11 cellular contexts compared by ENCODE assay signal in the genomic region with DNA sequence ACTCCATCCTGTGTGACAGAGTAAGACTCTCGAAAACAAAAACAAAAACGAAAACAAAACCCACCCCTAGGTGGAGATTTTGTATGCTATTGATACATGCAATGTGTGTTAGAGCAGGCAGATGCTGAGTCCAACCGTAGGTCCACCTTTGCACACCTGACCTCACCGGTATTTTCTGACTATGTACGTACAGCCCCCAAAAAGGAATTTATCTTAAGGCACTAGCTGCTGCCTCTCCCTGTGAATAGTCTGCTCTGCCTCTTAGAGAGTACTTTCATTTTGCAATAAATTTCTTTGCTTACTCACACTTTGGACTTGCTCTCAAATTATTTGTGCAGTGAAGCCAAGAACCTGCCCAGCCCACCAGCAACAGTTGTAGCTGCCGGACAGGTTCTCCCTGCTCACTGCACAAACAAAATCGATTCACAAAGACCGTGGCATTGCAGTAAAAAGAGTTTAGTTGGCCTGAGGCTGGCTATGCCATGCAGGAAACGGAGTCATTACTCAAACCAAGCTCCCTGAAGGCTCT. TPM values are rescaled to one million over a fixed set of nuclear protein-coding genes. Genes with fewer than 3 reads are reported as not detected.
DNase-seq lines count a peak whose midpoint lies in the region; ATAC-seq, FAIRE-seq and TF ChIP-seq lines count a peak whose summit lies in the region.
"Had no signal": no experiment of that assay in that cellular context is flagged by ENCODE, and none has a peak within 500 bp of the region (broad histone marks: within the 10 kb centered on the region; RNA-seq: fewer than 3 reads in every experiment).

No MANE protein-coding gene starts in this region.

- WGBS in pancreas, 2 donors, result 8 to 9% methylated on average over 9 of the region's 9 CpGs

- TF ChIP-seq CTCF in pancreas (IDR thresholded peaks at IDR 0.05), result no peak
- no peak for TF ChIP-seq CTCF in gastrocnemius medialis (IDR thresholded peaks at IDR 0.05 in 4 of 5, conservative IDR thresholded peaks at IDR 0.05 in 1 of 5)

- in situ Hi-C loops in gastrocnemius medialis (cut with MboI; ENCODE audit: low sequenced_read_pairs in 4 of 4), result loop anchor here (10.0 to 25.0 kb wide), 5 partner anchors 109 to 212 kb away; partner anchors contain the start of genes GNA11 (in 1 of the 4) and TLE5 (in 1 of the 4)

- peak; percentile 23 for FAIRE-seq in pancreas (lab: Jason Lieb, UNC)

- intact Hi-C loops in pancreas (cut with DNase I), result loop anchor here in 1 of 3 donors (10.0 kb wide), 1 partner anchor 212 kb away; no protein-coding TSS in a partner anchor
- intact Hi-C loops in gastrocnemius medialis (cut with DNase I; ENCODE audit: low total_unique reads), result loop anchor here (10.0 kb wide), 1 partner anchor 552 kb away; the partner anchor contains the start of genes DOHH and FZR1
- intact Hi-C loops in left ventricle myocardium superior (cut with micrococcal nuclease), result loop anchor here (10.0 kb wide), 1 partner anchor 202 kb away; no protein-coding TSS in a partner anchor

- H3K4me3 ChIP-seq in pancreas (peak overlapping the region in 2 of 4 donors; percentile 13 to 35), gastrocnemius medialis (no peak overlapping the region)

- no peaks in the 10 kb centered on the region for H3K9me3 ChIP-seq in pancreas
- no peaks in the 10 kb centered on the region for H3K9me3 ChIP-seq in gastrocnemius medialis

- H3K4me1 ChIP-seq in pancreas, result peaks cover 7 to 19% (median 16%) of the 10 kb centered on the region in 3 donors
- H3K4me1 ChIP-seq in gastrocnemius medialis, result peaks cover 11 to 15% of the 10 kb centered on the region in 2 donors

- TF ChIP-seq POLR2A in gastrocnemius medialis (IDR thresholded peaks at IDR 0.05), result no peak

- H3K27ac ChIP-seq in pancreas (peak overlapping the region; percentile 77 to 90 (median 87)), gastrocnemius medialis (no peak overlapping the region)

- H3K27me3 ChIP-seq in pancreas, result no peaks in the 10 kb centered on the region
- no peaks in the 10 kb centered on the region for H3K27me3 ChIP-seq in gastrocnemius medialis

- no peaks in the 10 kb centered on the region for H3K36me3 ChIP-seq in pancreas
- H3K36me3 ChIP-seq in gastrocnemius medialis, result no peaks in the 10 kb centered on the region

- DNase-seq in DMS79 (lab: John Stamatoyannopoulos, UW) (peak; percentile 48), NCI-H1417 treated with DMSO at 0.1 percent for 48 hours (lab: John Stamatoyannopoulos, UW) (peak; percentile 16), pancreas (peak in 5 of 6 donors; percentile 77 to 88 (median 85)), HK-2 (ENCODE audit: unreplicated experiment) (no peak), gastrocnemius medialis (no peak), left ventricle myocardium superior (no peak)
- DNase-seq: activated naive CD4-positive, alpha-beta T cell treated with anti-CD3 and anti-CD28 coated beads, Interleukin-2, amount 50 U/mL, for 16 hours; NCI-H446 treated with DMSO at 0.1 percent for 48 hours; T1000 had no signal

- ATAC-seq in esophagus mucosa, result peak; percentile 76
- peak; percentile 33 to 64 (median 46) for ATAC-seq in pancreas
- ATAC-seq in gastrocnemius medialis, result no peak
- no peak for ATAC-seq in left ventricle myocardium superior
- no peak for ATAC-seq in HG02759 (IDR thresholded peaks at IDR 0.05; ENCODE audit: unreplicated experiment)

RNA-seq across cellular contexts. Expression of gene ZNF77, which starts 8.2 kb away (rescaled TPM):
- total RNA-seq in esophagus mucosa, result 2.4 TPM
- total RNA-seq in pancreas, result 1 to 10 TPM; 1.3 to 2.6 (median 1.7) TPM
- polyA plus RNA-seq in pancreas, result 1 to 10 TPM; 2.7 to 3.4 TPM
- 1 to 10 TPM; 1.3 to 4.7 (median 1.5) TPM for total RNA-seq in gastrocnemius medialis
- total RNA-seq in left ventricle myocardium superior, result 2.2 TPM

RNA-seq across cellular contexts. Expression of gene TLE6, which starts 24.3 kb away (rescaled TPM):
- total RNA-seq in esophagus mucosa (0.40 TPM), pancreas (1 to 10 TPM in 4 of 6 donors, under 1 TPM in 2; 0.97 to 1.6 (median 1.1) TPM), gastrocnemius medialis (1 to 10 TPM in 1 of 4 donors, under 1 TPM in 1, not detected in 2; 0.62 to 1.2 TPM), left ventricle myocardium superior (0.30 TPM)
- polyA plus RNA-seq in pancreas, result 1 to 10 TPM; 6.7 to 8.5 TPM

RNA-seq across cellular contexts. Expression of gene ZNF57, which starts 52.3 kb away (rescaled TPM):
- 4.7 TPM for total RNA-seq in esophagus mucosa
- total RNA-seq in pancreas, result 1 to 10 TPM; 1.6 to 3.0 (median 2.0) TPM
- 1 to 10 TPM; 2.1 to 2.4 TPM for polyA plus RNA-seq in pancreas
- total RNA-seq in gastrocnemius medialis, result 1 to 10 TPM in 2 of 4 donors, under 1 TPM in 2; 0.44 to 2.1 (median 0.83) TPM
- 3.9 TPM for total RNA-seq in left ventricle myocardium superior

Comparison
In these comparisons a context has a peak if more than half of its experiments do, and no peak if none do; other contexts are left out.
1. DNase-seq: peak in DMS79 (single experiment), NCI-H1417 treated with DMSO at 0.1 percent for 48 hours (single experiment) and pancreas (5 of 6); none in HK-2 (single experiment), gastrocnemius medialis (0 of 2) and left ventricle myocardium superior (single experiment).
2. ATAC-seq: peak in esophagus mucosa (single experiment) and pancreas (4 of 4); none in gastrocnemius medialis (0 of 2), left ventricle myocardium superior (single experiment) and HG02759 (single experiment).
3. H3K27ac ChIP-seq: peak in pancreas (4 of 4); none in gastrocnemius medialis (0 of 4).